In genomic region chr2:210421916-210422315, GRCh38 we compare ENCODE assay signal across 16 cellular contexts. TPM values are rescaled to one million over a fixed set of nuclear protein-coding genes. Genes with fewer than 3 reads are reported as not detected.
DNase-seq lines count a peak whose midpoint lies in the region; ATAC-seq and TF ChIP-seq lines count a peak whose summit lies in the region.
"Had no signal": no experiment of that assay in that cellular context is flagged by ENCODE, and none has a peak within 500 bp of the region (broad histone marks: within the 10 kb centered on the region; RNA-seq: fewer than 3 reads in every experiment).

No MANE protein-coding gene starts in this region.

- TF ChIP-seq EP300 in SK-N-SH (IDR thresholded peaks at IDR 0.05; ENCODE audit: borderline replicate concordance in 1 of 2, low read depth in 1 of 2, low read length in 1 of 2): no peak

- H4K20me1 ChIP-seq in SK-N-SH (ENCODE audit: insufficient read depth): no peaks in the 10 kb centered on the region
- H4K20me1 ChIP-seq: BLaER1 had no signal

- ATAC-seq in foreskin keratinocyte (peak; percentile 66), GM21423 (IDR thresholded peaks at IDR 0.05; ENCODE audit: unreplicated experiment) (no peak)
- ATAC-seq: mucosa of descending colon had no signal

- H3K9me3 Mint-ChIP-seq in activated CD4-positive, alpha-beta T cell treated with anti-CD3 and anti-CD28 coated beads, Interleukin-2, amount 10 ng/mL, durations not matched to agents 7 days and 5 days: peaks cover 23% of the 10 kb centered on the region

- in situ Hi-C loops in ACHN (cut with HindIII; ENCODE audit: low pct_ligation_motif_present, low pct_unique_long_range_greater_than_20kb, low sequenced_read_pairs): no loop called here

- no peak overlapping the region for H2AFZ ChIP-seq in SK-N-SH (ENCODE audit: low read depth)

- H3K4me3 ChIP-seq in SK-N-SH (ENCODE audit: low read depth in 2 of 2, low read length in 1 of 2): no peak overlapping the region
- H3K4me3 ChIP-seq: BLaER1, mucosa of descending colon, transverse colon had no signal

- DNase-seq in ACHN: peak; percentile 91
- DNase-seq in ELR (ENCODE audit: low read depth): peak; percentile 42
- no peak for DNase-seq in SK-N-SH
- peak; percentile 16 to 38 for DNase-seq in foreskin keratinocyte
- DNase-seq in activated CD4-positive, alpha-beta T cell treated with anti-CD3 and anti-CD28 coated beads, Interleukin-2, amount 10 ng/mL, durations not matched to agents 7 days and 5 days: no peak
- no peak for DNase-seq in head of caudate nucleus
- no peak for DNase-seq in NK-92 treated with Interleukin-12 subunit alpha and Interleukin-12 subunit beta, amount 100 ng/mL, for 24 hours (lab: John Stamatoyannopoulos, UW)
- DNase-seq: activated CD4-positive, alpha-beta T cell treated with anti-CD3 and anti-CD28 coated beads, Interleukin-2, amount 10 ng/mL, durations not matched to agents 24 days and 14 days; activated naive CD4-positive, alpha-beta T cell treated with anti-CD3 and anti-CD28 coated beads, Interleukin-2, amount 10 ng/mL, durations not matched to agents 7 days and 5 days; dermis blood vessel endothelial cell; hippocampal formation; mucosa of descending colon; NCI-H345; transverse colon had no signal

- no peak for TF ChIP-seq CTCF in SK-N-SH (IDR thresholded peaks at IDR 0.05)
- no peak for TF ChIP-seq CTCF in foreskin keratinocyte (conservative IDR thresholded peaks at IDR 0.05)

- H3K4me1 ChIP-seq in SK-N-SH (ENCODE audit: control insufficient read depth in 1 of 2, insufficient read depth in 2 of 2, low read depth in 1 of 2, low read length in 1 of 2): no peaks in the 10 kb centered on the region
- no peaks in the 10 kb centered on the region for H3K4me1 ChIP-seq in foreskin keratinocyte
- H3K4me1 ChIP-seq: transverse colon had no signal

- no peak overlapping the region for H3K4me3 Mint-ChIP-seq in activated CD4-positive, alpha-beta T cell treated with anti-CD3 and anti-CD28 coated beads, Interleukin-2, amount 10 ng/mL, durations not matched to agents 7 days and 5 days
- H3K4me3 Mint-ChIP-seq: activated CD4-positive, alpha-beta T cell treated with anti-CD3 and anti-CD28 coated beads, Interleukin-2, amount 10 ng/mL, durations not matched to agents 24 days and 14 days; activated naive CD4-positive, alpha-beta T cell treated with anti-CD3 and anti-CD28 coated beads, Interleukin-2, amount 10 ng/mL, durations not matched to agents 7 days and 5 days had no signal

- WGBS in SK-N-SH (ENCODE audit: low lambda C conversion rate): 38% methylated on average over 3 of the region's 3 CpGs

- H3K9me2 ChIP-seq in SK-N-SH: no peaks in the 10 kb centered on the region

- TF ChIP-seq RAD21 in SK-N-SH (IDR thresholded peaks at IDR 0.05; ENCODE audit: low read length): no peak

- no peak overlapping the region for H3K27ac ChIP-seq in SK-N-SH (ENCODE audit: low read depth in 2 of 2, low read length in 1 of 2)
- H3K27ac ChIP-seq in foreskin keratinocyte: no peak overlapping the region
- H3K27ac ChIP-seq: BLaER1, transverse colon had no signal

- no peaks in the 10 kb centered on the region for H3K79me2 ChIP-seq in SK-N-SH (ENCODE audit: insufficient read depth)

- peaks cover 0 to 3% of the 10 kb centered on the region in 2 experiments for H3K36me3 ChIP-seq in SK-N-SH (replicated peaks in 1 of 2; ENCODE audit: control insufficient read depth in 1 of 2, insufficient read depth in 2 of 2, low read length in 1 of 2)
- H3K36me3 ChIP-seq: transverse colon had no signal

- H3K27ac Mint-ChIP-seq in activated CD4-positive, alpha-beta T cell treated with anti-CD3 and anti-CD28 coated beads, Interleukin-2, amount 10 ng/mL, durations not matched to agents 7 days and 5 days: no peak overlapping the region
- H3K27ac Mint-ChIP-seq: activated CD4-positive, alpha-beta T cell treated with anti-CD3 and anti-CD28 coated beads, Interleukin-2, amount 10 ng/mL, durations not matched to agents 24 days and 14 days; activated naive CD4-positive, alpha-beta T cell treated with anti-CD3 and anti-CD28 coated beads, Interleukin-2, amount 10 ng/mL, durations not matched to agents 7 days and 5 days had no signal

- no peaks in the 10 kb centered on the region for H3F3A ChIP-seq in SK-N-SH (replicated peaks; ENCODE audit: insufficient read depth)

- H3K4me2 ChIP-seq in SK-N-SH: no peak overlapping the region
- H3K4me2 ChIP-seq: BLaER1 had no signal

- H3K4me1 Mint-ChIP-seq in activated CD4-positive, alpha-beta T cell treated with anti-CD3 and anti-CD28 coated beads, Interleukin-2, amount 10 ng/mL, durations not matched to agents 7 days and 5 days: no peaks in the 10 kb centered on the region
- H3K4me1 Mint-ChIP-seq: activated CD4-positive, alpha-beta T cell treated with anti-CD3 and anti-CD28 coated beads, Interleukin-2, amount 10 ng/mL, durations not matched to agents 24 days and 14 days; activated naive CD4-positive, alpha-beta T cell treated with anti-CD3 and anti-CD28 coated beads, Interleukin-2, amount 10 ng/mL, durations not matched to agents 7 days and 5 days had no signal

- H3K27me3 Mint-ChIP-seq in activated CD4-positive, alpha-beta T cell treated with anti-CD3 and anti-CD28 coated beads, Interleukin-2, amount 10 ng/mL, durations not matched to agents 7 days and 5 days: peaks cover 6% of the 10 kb centered on the region

- H3K27me3 ChIP-seq in SK-N-SH (ENCODE audit: insufficient read depth) (no peaks in the 10 kb centered on the region), foreskin keratinocyte (no peaks in the 10 kb centered on the region)
- H3K27me3 ChIP-seq: BLaER1, transverse colon had no signal

- H3K9me3 ChIP-seq in SK-N-SH: no peaks in the 10 kb centered on the region

- intact Hi-C loops in head of caudate nucleus (cut with DNase I): no loop called here

- POLR2A ChIA-PET in SK-N-SH (lab: Yijun Ruan, JAX): no interaction called here
- POLR2A ChIA-PET in activated CD4-positive, alpha-beta T cell treated with anti-CD3 and anti-CD28 coated beads, Interleukin-2, amount 10 ng/mL, durations not matched to agents 7 days and 5 days (lab: Charles Lee): no interaction called here

- CTCF ChIA-PET in SK-N-SH (lab: Yijun Ruan, JAX): interaction anchor here (0.6 kb wide), 1 partner anchor 168 kb away, joined by 3 read pairs; no protein-coding TSS in a partner anchor
- CTCF ChIA-PET in activated CD4-positive, alpha-beta T cell treated with anti-CD3 and anti-CD28 coated beads, Interleukin-2, amount 10 ng/mL, durations not matched to agents 7 days and 5 days (lab: Charles Lee): no interaction called here

- no peak overlapping the region for H3K9ac ChIP-seq in SK-N-SH
- H3K9ac ChIP-seq: BLaER1 had no signal

- H3K36me3 Mint-ChIP-seq in activated CD4-positive, alpha-beta T cell treated with anti-CD3 and anti-CD28 coated beads, Interleukin-2, amount 10 ng/mL, durations not matched to agents 7 days and 5 days (ENCODE audit: low read depth): no peaks in the 10 kb centered on the region

TF ChIP-seq in SK-N-SH, 30 proteins besides CTCF, POLR2A, EP300 and RAD21:
- TF ChIP-seq, protein P1, sequence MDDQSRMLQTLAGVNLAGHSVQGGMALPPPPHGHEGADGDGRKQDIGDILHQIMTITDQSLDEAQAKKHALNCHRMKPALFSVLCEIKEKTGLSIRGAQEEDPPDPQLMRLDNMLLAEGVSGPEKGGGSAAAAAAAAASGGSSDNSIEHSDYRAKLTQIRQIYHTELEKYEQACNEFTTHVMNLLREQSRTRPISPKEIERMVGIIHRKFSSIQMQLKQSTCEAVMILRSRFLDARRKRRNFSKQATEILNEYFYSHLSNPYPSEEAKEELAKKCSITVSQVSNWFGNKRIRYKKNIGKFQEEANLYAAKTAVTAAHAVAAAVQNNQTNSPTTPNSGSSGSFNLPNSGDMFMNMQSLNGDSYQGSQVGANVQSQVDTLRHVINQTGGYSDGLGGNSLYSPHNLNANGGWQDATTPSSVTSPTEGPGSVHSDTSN (IDR thresholded peaks at IDR 0.05): peak; percentile 43
- TF ChIP-seq GABPA (IDR thresholded peaks at IDR 0.05; ENCODE audit: low read depth): no peak
- peak; percentile 52 for TF ChIP-seq TCF12 (IDR thresholded peaks at IDR 0.05)

RNA-seq across cellular contexts. Expression of gene LANCL1, which starts 54.6 kb away (rescaled TPM):
- 34.3 and 52.6 TPM in 2 replicates for polyA plus RNA-seq in SK-N-SH (2012; rRNA removed)
- polyA plus RNA-seq in SK-N-SH (2012; cell fraction: cytosol; rRNA removed): 42.4 and 45.2 TPM in 2 replicates
- 40.6 and 62.3 TPM in 2 replicates for polyA plus RNA-seq in SK-N-SH (2012; cell fraction: nucleus; rRNA removed)
- total RNA-seq in foreskin keratinocyte: 46.1 and 49.4 TPM in 2 replicates
- 15.9 and 17.3 TPM in 2 replicates for polyA plus RNA-seq in foreskin keratinocyte
- 10 to 100 TPM; 34.3 to 39.5 TPM for total RNA-seq in activated CD4-positive, alpha-beta T cell treated with anti-CD3 and anti-CD28 coated beads, Interleukin-2, amount 10 ng/mL, durations not matched to agents 7 days and 5 days

Comparison
In these comparisons a context has a peak if more than half of its experiments do, and no peak if none do; other contexts are left out.
1. DNase-seq: peak in ACHN (single experiment), ELR (single experiment) and foreskin keratinocyte (2 of 2); none in SK-N-SH (single experiment), activated CD4-positive, alpha-beta T cell treated with anti-CD3 and anti-CD28 coated beads, Interleukin-2, amount 10 ng/mL, durations not matched to agents 7 days and 5 days (single experiment), head of caudate nucleus (0 of 42) and NK-92 treated with Interleukin-12 subunit alpha and Interleukin-12 subunit beta, amount 100 ng/mL, for 24 hours (single experiment).